Comparison of ENCODE assay signal across 7 cellular contexts in the genomic region with DNA sequence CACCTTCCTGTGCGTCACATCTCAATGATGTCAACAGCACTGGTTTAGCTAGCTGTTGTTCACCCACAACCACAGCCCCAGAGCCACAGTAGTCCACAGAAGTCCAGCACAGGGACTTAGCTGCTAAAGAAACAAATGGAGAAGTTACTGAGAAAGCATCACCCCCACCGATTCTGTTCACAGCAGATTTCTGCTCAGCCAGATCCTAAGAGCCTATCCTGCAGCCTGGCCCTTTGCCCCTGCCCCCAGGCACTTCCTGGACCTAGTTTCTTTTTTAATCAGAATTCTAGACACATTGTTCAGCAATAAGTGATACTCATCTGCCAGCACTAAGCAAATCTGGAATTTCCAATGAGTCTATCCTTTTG.
DNase-seq lines count a peak whose midpoint lies in the region; ATAC-seq and TF ChIP-seq lines count a peak whose summit lies in the region.

No MANE protein-coding gene starts in this region.

- DNase-seq in HL-60 (ENCODE audit: low read depth in 1 of 2, low spot score in 1 of 2), result peak in 1 of 2 experiments; percentile 83
- peak; percentile 76 for DNase-seq in coronary artery (ENCODE audit: low spot score)
- peak; percentile 56 for DNase-seq in superior temporal gyrus (ENCODE audit: extremely low spot score)
- no peak for DNase-seq in HK-2 (ENCODE audit: unreplicated experiment)

- ATAC-seq in GM19025 (IDR thresholded peaks at IDR 0.05; ENCODE audit: low read depth, unreplicated experiment), result peak; percentile 26

- no peaks in the 10 kb centered on the region for H3K27me3 ChIP-seq in HL-60 (ENCODE audit: insufficient read depth, poor library complexity, severe bottlenecking)
- H3K27me3 ChIP-seq in mucosa of stomach (ENCODE audit: control insufficient read depth, insufficient read depth, low read length), result no peaks in the 10 kb centered on the region

- no peaks in the 10 kb centered on the region for H3K36me3 ChIP-seq in mucosa of stomach (ENCODE audit: control insufficient read depth, insufficient read depth, low read length)

- H3K9ac ChIP-seq in mucosa of stomach (ENCODE audit: low read length), result peak overlapping the region; percentile 61

- no peak for TF ChIP-seq CTCF in HL-60 (IDR thresholded peaks at IDR 0.05; ENCODE audit: insufficient read depth, low read length)
- no peak for TF ChIP-seq CTCF in VCaP (conservative IDR thresholded peaks at IDR 0.05)
- TF ChIP-seq CTCF in coronary artery (IDR thresholded peaks at IDR 0.05), result no peak

- H3K4me3 ChIP-seq in HL-60 (replicated peaks; ENCODE audit: insufficient read depth, low read length), result no peak overlapping the region
- peak overlapping the region; percentile 50 for H3K4me3 ChIP-seq in coronary artery
- H3K4me3 ChIP-seq in mucosa of stomach (ENCODE audit: low read length), result no peak overlapping the region

- H3K27ac ChIP-seq in HL-60 (replicated peaks) (peak overlapping the region; percentile 66), VCaP (peak overlapping the region; percentile 81; the same call in 1 of the 2 replicates), coronary artery (peak overlapping the region; percentile 90 to 99)

- peaks cover 80% of the 10 kb centered on the region for H3K4me1 ChIP-seq in mucosa of stomach (ENCODE audit: control insufficient read depth, insufficient read depth, low read length)

- H3K9me3 ChIP-seq in mucosa of stomach (ENCODE audit: control insufficient read depth, low read length), result no peaks in the 10 kb centered on the region
